1 cellular context compared by ENCODE assay signal in genomic region chr11:125887373-125888324, GRCh38.
TF ChIP-seq lines count a peak whose summit lies in the region.

Gene HYLS1, plus strand, starts transcription at chr11:125887668. Its CDS starts 11,701 bp downstream, at chr11:125899369.

TF ChIP-seq in HepG2, 621 proteins besides CTCF, POLR2A, EP300 and RAD21 (continued from another document and continues in another):
- 0 out of 2 replicates have a peak, but pooled peaks have one; percentile 85 for TF ChIP-seq CENPT (CRISPR knock-in tag; IDR thresholded peaks at IDR 0.05; ENCODE audit: low read depth)
- TF ChIP-seq ZNF703 (CRISPR knock-in tag; IDR thresholded peaks at IDR 0.05; ENCODE audit: borderline replicate concordance) = no peak
- no peak; the same call in none of the 2 replicates for TF ChIP-seq ETV5 (CRISPR knock-in tag; IDR thresholded peaks at IDR 0.05; ENCODE audit: borderline replicate concordance)
- no peak for TF ChIP-seq ZKSCAN8 (CRISPR knock-in tag; IDR thresholded peaks at IDR 0.05; ENCODE audit: borderline replicate concordance)
- TF ChIP-seq ZNF580 (CRISPR knock-in tag; IDR thresholded peaks at IDR 0.05; ENCODE audit: borderline replicate concordance, low read depth) = peak; percentile 55; the same call in 1 of the 2 replicates
- TF ChIP-seq ZNF142 (CRISPR knock-in tag; IDR thresholded peaks at IDR 0.05) = no peak
- TF ChIP-seq ZSCAN31 (CRISPR knock-in tag; IDR thresholded peaks at IDR 0.05; ENCODE audit: low read depth) = 0 out of 2 replicates have a peak, but pooled peaks have one; percentile 56
- no peak for TF ChIP-seq ZBTB44 (CRISPR knock-in tag; IDR thresholded peaks at IDR 0.05)
- 0 out of 2 replicates have a peak, but pooled peaks have one; percentile 24 for TF ChIP-seq SNAPC2 (CRISPR knock-in tag; IDR thresholded peaks at IDR 0.05)
- no peak for TF ChIP-seq PLSCR1 (CRISPR knock-in tag; IDR thresholded peaks at IDR 0.05; ENCODE audit: borderline replicate concordance)
- TF ChIP-seq DRAP1 (CRISPR knock-in tag; IDR thresholded peaks at IDR 0.05) = peak; percentile 79
- no peak for TF ChIP-seq TOE1 (CRISPR knock-in tag; IDR thresholded peaks at IDR 0.05)
- peak; percentile 44; the same call in 1 of the 2 replicates for TF ChIP-seq ZNF839 (CRISPR knock-in tag; IDR thresholded peaks at IDR 0.05; ENCODE audit: borderline replicate concordance)
- TF ChIP-seq HNRNPK (IDR thresholded peaks at IDR 0.05; ENCODE audit: low read depth, low read length, poor library complexity, severe bottlenecking) = no peak
- TF ChIP-seq ZNF775 (CRISPR knock-in tag; IDR thresholded peaks at IDR 0.05; ENCODE audit: borderline replicate concordance) = no peak
- TF ChIP-seq EHMT2 (IDR thresholded peaks at IDR 0.05; ENCODE audit: borderline replicate concordance, low read depth, low read length) = no peak
- TF ChIP-seq ZNF296 (CRISPR knock-in tag; conservative IDR thresholded peaks at IDR 0.05) = no peak
- TF ChIP-seq ZNF850 (CRISPR knock-in tag; conservative IDR thresholded peaks at IDR 0.05) = no peak
- no peak for TF ChIP-seq ATF3 (CRISPR knock-in tag; IDR thresholded peaks at IDR 0.05)
- TF ChIP-seq XBP1 (CRISPR knock-in tag; IDR thresholded peaks at IDR 0.05) = no peak
- TF ChIP-seq ZNF878 (CRISPR knock-in tag; IDR thresholded peaks at IDR 0.05) = no peak
- TF ChIP-seq ZNF18 (CRISPR knock-in tag; IDR thresholded peaks at IDR 0.05; ENCODE audit: insufficient replicate concordance) = no peak
- peak; percentile 100 for TF ChIP-seq HNRNPLL (IDR thresholded peaks at IDR 0.05; ENCODE audit: low read depth, low read length, poor library complexity, severe bottlenecking)
- TF ChIP-seq REPIN1 (CRISPR knock-in tag; IDR thresholded peaks at IDR 0.05; ENCODE audit: borderline replicate concordance, low read depth) = peak; percentile 39; the same call in 1 of the 2 replicates
- TF ChIP-seq SOX5 (CRISPR knock-in tag; IDR thresholded peaks at IDR 0.05; ENCODE audit: borderline replicate concordance) = 0 out of 2 replicates have a peak, but pooled peaks have one; percentile 10
- TF ChIP-seq SMARCC2 (IDR thresholded peaks at IDR 0.05) = no peak
- no peak for TF ChIP-seq RARG (CRISPR knock-in tag; IDR thresholded peaks at IDR 0.05; ENCODE audit: low read depth)
- no peak for TF ChIP-seq AHDC1 (CRISPR knock-in tag; IDR thresholded peaks at IDR 0.05; ENCODE audit: borderline replicate concordance)
- 0 out of 2 replicates have a peak, but pooled peaks have one; percentile 20 for TF ChIP-seq ZNF333 (CRISPR knock-in tag; IDR thresholded peaks at IDR 0.05; ENCODE audit: borderline replicate concordance)
- no peak for TF ChIP-seq SETDB1 (CRISPR knock-in tag; IDR thresholded peaks at IDR 0.05; ENCODE audit: borderline replicate concordance)
- peak; percentile 28; the same call in 1 of the 2 replicates for TF ChIP-seq ZNF788 (CRISPR knock-in tag; IDR thresholded peaks at IDR 0.05; ENCODE audit: borderline replicate concordance)
- no peak for TF ChIP-seq ZNF34 (CRISPR knock-in tag; IDR thresholded peaks at IDR 0.05; ENCODE audit: borderline replicate concordance)
- TF ChIP-seq TMF1 (CRISPR knock-in tag; IDR thresholded peaks at IDR 0.05; ENCODE audit: low read depth) = no peak
- TF ChIP-seq SRY (CRISPR knock-in tag; IDR thresholded peaks at IDR 0.05) = peak; percentile 72; the same call in 1 of the 2 replicates
- 0 out of 2 replicates have a peak, but pooled peaks have one; percentile 15 for TF ChIP-seq ZNF280B (CRISPR knock-in tag; IDR thresholded peaks at IDR 0.05; ENCODE audit: borderline replicate concordance)
- 0 out of 2 replicates have a peak, but pooled peaks have one; percentile 57 for TF ChIP-seq TOPORS (CRISPR knock-in tag; IDR thresholded peaks at IDR 0.05)
- TF ChIP-seq ETS1 (CRISPR knock-in tag; IDR thresholded peaks at IDR 0.05) = no peak
